In genomic region chr16:85449195-85449884, GRCh38 we compare ENCODE assay signal across 13 cellular contexts.
DNase-seq lines count a peak whose midpoint lies in the region; ATAC-seq and TF ChIP-seq lines count a peak whose summit lies in the region.
"Had no signal": no experiment of that assay in that cellular context is flagged by ENCODE, and none has a peak within 500 bp of the region (broad histone marks: within the 10 kb centered on the region; RNA-seq: fewer than 3 reads in every experiment).

No MANE protein-coding gene starts in this region.

- H3K4me3 Mint-ChIP-seq in stimulated activated naive CD8-positive, alpha-beta T cell treated with anti-CD3 and anti-CD28 coated beads, Interleukin-15, amount 100 ng/mL, for 72 hours = peak overlapping the region in 1 of 2 donors; percentile 68
- H3K4me3 Mint-ChIP-seq in activated B cell treated with CpG ODN at 0.5 μM for 24 hours = peak overlapping the region; percentile 48
- H3K4me3 Mint-ChIP-seq: activated CD4-positive, alpha-beta memory T cell treated with anti-CD3 and anti-CD28 coated beads for 36 hours; dendritic cell treated with granulocyte-macrophage colony-stimulating factor and Interleukin-4, amounts not matched to agents 40 ng/mL and 50 ng/mL, for 4 days; natural killer cell treated with Interleukin-12 subunit alpha and Interleukin-12 subunit beta and Interleukin-15 and Interleukin-18, amount 100 ng/mL, for 72 hours had no signal

- peaks cover 12% of the 10 kb centered on the region for H3K27me3 ChIP-seq in mucosa of stomach (ENCODE audit: control insufficient read depth, insufficient read depth, low read length)
- H3K27me3 ChIP-seq: BE2C had no signal

- no peaks in the 10 kb centered on the region for H3K9me3 Mint-ChIP-seq in stimulated activated naive CD8-positive, alpha-beta T cell treated with anti-CD3 and anti-CD28 coated beads, Interleukin-15, amount 100 ng/mL, for 72 hours
- no peaks in the 10 kb centered on the region for H3K9me3 Mint-ChIP-seq in activated B cell treated with CpG ODN at 0.5 μM for 24 hours
- H3K9me3 Mint-ChIP-seq: activated CD4-positive, alpha-beta memory T cell treated with anti-CD3 and anti-CD28 coated beads for 36 hours; dendritic cell treated with granulocyte-macrophage colony-stimulating factor and Interleukin-4, amounts not matched to agents 40 ng/mL and 50 ng/mL, for 4 days; natural killer cell treated with Interleukin-12 subunit alpha and Interleukin-12 subunit beta and Interleukin-15 and Interleukin-18, amount 100 ng/mL, for 72 hours had no signal

- no peak for TF ChIP-seq CTCF in activated B cell treated with CpG ODN at 0.5 μM for 24 hours (IDR thresholded peaks at IDR 0.05)

- H3K27ac Mint-ChIP-seq in stimulated activated naive CD8-positive, alpha-beta T cell treated with anti-CD3 and anti-CD28 coated beads, Interleukin-15, amount 100 ng/mL, for 72 hours = peak overlapping the region in 1 of 2 donors; percentile 19
- H3K27ac Mint-ChIP-seq in activated B cell treated with CpG ODN at 0.5 μM for 24 hours = no peak overlapping the region
- H3K27ac Mint-ChIP-seq: activated CD4-positive, alpha-beta memory T cell treated with anti-CD3 and anti-CD28 coated beads for 36 hours; dendritic cell treated with granulocyte-macrophage colony-stimulating factor and Interleukin-4, amounts not matched to agents 40 ng/mL and 50 ng/mL, for 4 days; natural killer cell treated with Interleukin-12 subunit alpha and Interleukin-12 subunit beta and Interleukin-15 and Interleukin-18, amount 100 ng/mL, for 72 hours had no signal

- no peaks in the 10 kb centered on the region for H3K27me3 Mint-ChIP-seq in stimulated activated naive CD8-positive, alpha-beta T cell treated with anti-CD3 and anti-CD28 coated beads, Interleukin-15, amount 100 ng/mL, for 72 hours
- H3K27me3 Mint-ChIP-seq in activated B cell treated with CpG ODN at 0.5 μM for 24 hours = peaks cover 11% of the 10 kb centered on the region
- H3K27me3 Mint-ChIP-seq: activated CD4-positive, alpha-beta memory T cell treated with anti-CD3 and anti-CD28 coated beads for 36 hours had no signal

- no peak overlapping the region for H3K4me3 ChIP-seq in mucosa of stomach (ENCODE audit: low read length)

- H3K36me3 ChIP-seq in mucosa of stomach (ENCODE audit: control insufficient read depth, insufficient read depth, low read length) = no peaks in the 10 kb centered on the region
- H3K36me3 ChIP-seq: BE2C had no signal

- DNase-seq in stimulated activated naive CD8-positive, alpha-beta T cell treated with anti-CD3 and anti-CD28 coated beads, Interleukin-15, amount 100 ng/mL, for 72 hours = no peak
- DNase-seq in stimulated activated naive CD8-positive, alpha-beta T cell treated with anti-CD3 and anti-CD28 coated beads, Interleukin-15, Interleukin-2, amounts not matched to agents 100 U/mL and 50 U/mL, for 24 hours = no peak
- no peak for DNase-seq in activated B cell treated with CpG ODN at 0.5 μM for 24 hours
- no peak for DNase-seq in T1000 (lab: John Stamatoyannopoulos, UW)
- no peak for DNase-seq in stimulated activated CD8-positive, alpha-beta memory T cell treated with anti-CD3 and anti-CD28 coated beads, Interleukin-4, amount 100 ng/mL, for 48 hours
- DNase-seq in stimulated activated CD4-positive, alpha-beta T cell treated with anti-CD3 and anti-CD28 coated beads, Interleukin-1b, Interleukin-23, amount 100 ng/mL, for 48 hours = no peak
- DNase-seq: SW 1271 had no signal

- POLR2A ChIA-PET in activated B cell treated with CpG ODN at 0.5 μM for 24 hours (lab: Charles Lee) = interaction anchor here (0.6 kb wide), 1 partner anchor 14 kb away, joined by 3 read pairs; no protein-coding TSS in a partner anchor

- H3K36me3 Mint-ChIP-seq in activated B cell treated with CpG ODN at 0.5 μM for 24 hours (ENCODE audit: low read depth) = no peaks in the 10 kb centered on the region
- H3K36me3 Mint-ChIP-seq: activated CD4-positive, alpha-beta memory T cell treated with anti-CD3 and anti-CD28 coated beads for 36 hours; natural killer cell treated with Interleukin-12 subunit alpha and Interleukin-12 subunit beta and Interleukin-15 and Interleukin-18, amount 100 ng/mL, for 72 hours had no signal

- no peaks in the 10 kb centered on the region for H3K9me3 ChIP-seq in mucosa of stomach (ENCODE audit: control insufficient read depth, low read length)
- H3K9me3 ChIP-seq: BE2C had no signal

- peak overlapping the region; percentile 47 for H3K9ac ChIP-seq in mucosa of stomach (ENCODE audit: low read length)

- intact Hi-C loops in activated B cell treated with CpG ODN at 0.5 μM for 24 hours (cut with micrococcal nuclease) = no loop called here

- peak; percentile 23 for ATAC-seq in stimulated activated naive CD8-positive, alpha-beta T cell treated with anti-CD3 and anti-CD28 coated beads, Interleukin-15, amount 100 ng/mL, for 72 hours
- no peak for ATAC-seq in stimulated activated naive CD8-positive, alpha-beta T cell treated with anti-CD3 and anti-CD28 coated beads, Interleukin-15, Interleukin-2, amounts not matched to agents 100 U/mL and 50 U/mL, for 24 hours
- ATAC-seq in activated B cell treated with CpG ODN at 0.5 μM for 24 hours (ENCODE audit: low read depth) = no peak
- no peak for ATAC-seq in GM21515 (IDR thresholded peaks at IDR 0.05; ENCODE audit: unreplicated experiment)
- ATAC-seq: natural killer cell treated with Interleukin-12 subunit alpha and Interleukin-12 subunit beta and Interleukin-15 and Interleukin-18, amount 100 ng/mL, for 72 hours had no signal

- CTCF ChIA-PET in activated B cell treated with CpG ODN at 0.5 μM for 24 hours (lab: Charles Lee) = interaction anchor here (1.0 kb wide), 1 partner anchor 167 kb away, joined by 3 read pairs; no protein-coding TSS in a partner anchor

- H3K4me1 ChIP-seq in mucosa of stomach (ENCODE audit: control insufficient read depth, insufficient read depth, low read length) = peaks cover 58% of the 10 kb centered on the region

- peaks cover 87% of the 10 kb centered on the region for H3K4me1 Mint-ChIP-seq in stimulated activated naive CD8-positive, alpha-beta T cell treated with anti-CD3 and anti-CD28 coated beads, Interleukin-15, amount 100 ng/mL, for 72 hours
- peaks cover 25% of the 10 kb centered on the region for H3K4me1 Mint-ChIP-seq in activated B cell treated with CpG ODN at 0.5 μM for 24 hours
